ENCODE assay signal across 25 cellular contexts in the genomic region with DNA sequence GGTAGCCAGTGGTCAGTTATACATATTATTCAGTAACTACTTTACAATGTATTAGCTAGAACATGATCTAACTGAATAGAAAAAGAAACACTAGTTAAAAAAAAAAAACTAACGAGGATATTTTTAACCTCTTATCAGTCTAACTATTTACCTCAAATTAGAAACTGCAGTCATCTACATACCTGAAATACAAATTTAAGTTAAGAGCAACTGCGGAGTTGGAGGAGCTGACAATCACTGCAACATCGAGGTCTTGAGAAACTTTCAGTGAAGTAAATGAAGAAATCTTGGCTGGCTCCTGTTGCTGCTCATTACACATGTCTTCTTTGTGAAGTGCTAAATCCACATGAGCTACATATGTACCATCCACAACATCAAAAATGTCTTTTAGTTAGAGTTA.
"Had no signal": no experiment of that assay in that cellular context is flagged by ENCODE, and none has a peak within 500 bp of the region (broad histone marks: within the 10 kb centered on the region; RNA-seq: fewer than 3 reads in every experiment).

No MANE protein-coding gene starts in this region.

- H3K27ac ChIP-seq: Peyer's patch, RWPE1 had no signal

- H3K9me3 ChIP-seq: MG63, Peyer's patch had no signal

- H3K27me3 ChIP-seq: MG63, Peyer's patch had no signal

- H3K4me3 ChIP-seq: MG63, Peyer's patch had no signal

- FAIRE-seq: astrocyte had no signal

- DNase-seq: activated CD4-positive, alpha-beta T cell treated with anti-CD3 and anti-CD28 coated beads for 4 hours; activated CD8-positive, alpha-beta memory T cell treated with anti-CD3 and anti-CD28 coated beads, Interleukin-2, amount 10 ng/mL, durations not matched to agents 7 days and 5 days; activated gamma-delta T cell; activated naive CD4-positive, alpha-beta T cell treated with anti-CD3 and anti-CD28 coated beads for 36 hours; activated T-cell treated with anti-CD3 and anti-CD28 coated beads, Interleukin-2, amount 50 U/mL, for 24 hours; amygdala; caudate nucleus; MG63; MV-4-11; NCI-H1092 treated with DMSO at 0.1 percent for 48 hours; NCI-H1417 treated with DMSO at 0.1 percent for 48 hours; NCI-H1694; NCI-H2029; NCI-H2107; NCI-H2171 treated with DMSO at 0.1 percent for 48 hours; NCI-H226; NCI-H526; NCI-H774; NK-92 treated with Interleukin-12 subunit alpha and Interleukin-12 subunit beta, amount 100 ng/mL, for 24 hours; Peyer's patch; SHP77 treated with DMSO at 0.1 percent for 48 hours had no signal

- ATAC-seq: activated CD4-positive, CD25-positive, alpha-beta regulatory T cell treated with anti-CD3 and anti-CD28 coated beads, Interleukin-2, amount 50 U/mL, for 24 hours; activated CD8-positive, alpha-beta memory T cell treated with anti-CD3 and anti-CD28 coated beads, Interleukin-2, amount 10 ng/mL, durations not matched to agents 7 days and 5 days; activated T-helper 17 cell treated with anti-CD3 and anti-CD28 coated beads, Interleukin-2, amount 50 U/mL, for 72 hours had no signal
